ENCODE assay signal across 1 cellular context in genomic region chr22:30591191-30591587, GRCh38.
TF ChIP-seq lines count a peak whose summit lies in the region.

No MANE protein-coding gene starts in this region.

TF ChIP-seq in endothelial cell of umbilical vein, 7 proteins besides CTCF, POLR2A, EP300 and RAD21:
- TF ChIP-seq FOS (IDR thresholded peaks at IDR 0.05; ENCODE audit: borderline replicate concordance, insufficient read depth, low read length) = no peak
- TF ChIP-seq MYC (IDR thresholded peaks at IDR 0.05; ENCODE audit: low read depth, low read length) = no peak
- TF ChIP-seq EZH2 (IDR thresholded peaks at IDR 0.05; ENCODE audit: borderline replicate concordance, low read depth, low read length, severe bottlenecking) = no peak
- no peak for TF ChIP-seq MAX (IDR thresholded peaks at IDR 0.05; ENCODE audit: insufficient read depth, insufficient read length)
TF ChIP-seq in endothelial cell of umbilical vein: peak in this region for 0.
